8 cellular contexts compared by ENCODE assay signal in genomic region chr5:67268233-67269011, GRCh38.
DNase-seq lines count a peak whose midpoint lies in the region; ATAC-seq and FAIRE-seq lines count a peak whose summit lies in the region.

No MANE protein-coding gene starts in this region.

- peak overlapping the region; percentile 2 to 36 for H3K4me3 ChIP-seq in mucosa of rectum (ENCODE audit: low read length in 2 of 2)
- no peak overlapping the region for H3K4me3 ChIP-seq in CD4-positive, alpha-beta memory T cell (ENCODE audit: low read length in 2 of 2)

- peaks cover 0 to under 1% of the 10 kb centered on the region in 2 donors for H3K27me3 Mint-ChIP-seq in CD4-positive, alpha-beta memory T cell

- H3K27me3 ChIP-seq in mucosa of rectum (ENCODE audit: control insufficient read depth in 2 of 2, insufficient read depth in 2 of 2, low read length in 2 of 2): no peaks in the 10 kb centered on the region
- H3K27me3 ChIP-seq in CD4-positive, alpha-beta memory T cell (ENCODE audit: insufficient read depth, low read length): no peaks in the 10 kb centered on the region

- peak; percentile 83 for DNase-seq in AG20443 (ENCODE audit: low spot score)
- DNase-seq in NCI-H2227 treated with DMSO at 0.1 percent for 48 hours (lab: John Stamatoyannopoulos, UW): peak; percentile 49
- no peak for DNase-seq in epithelial cell of prostate (ENCODE audit: low read depth, low spot score)
- no peak for DNase-seq in CD4-positive, alpha-beta memory T cell
- DNase-seq in RCC 7860 (ENCODE audit: low spot score): no peak

- peaks cover 21 to 26% of the 10 kb centered on the region in 2 donors for H3K4me1 ChIP-seq in mucosa of rectum (ENCODE audit: control insufficient read depth in 2 of 2, insufficient read depth in 2 of 2, low read length in 2 of 2)
- no peaks in the 10 kb centered on the region for H3K4me1 ChIP-seq in CD4-positive, alpha-beta memory T cell (ENCODE audit: insufficient read depth, low read length)

- no peak overlapping the region for H3K27ac Mint-ChIP-seq in CD4-positive, alpha-beta memory T cell

- no peak overlapping the region for H3K4me3 Mint-ChIP-seq in CD4-positive, alpha-beta memory T cell

- H3K27ac ChIP-seq in epithelial cell of prostate (peak overlapping the region; percentile 74), mucosa of rectum (ENCODE audit: low read depth in 2 of 2, low read length in 2 of 2) (peak overlapping the region; percentile 84 to 88)
- no peak overlapping the region for H3K27ac ChIP-seq in CD4-positive, alpha-beta memory T cell (ENCODE audit: low read depth, low read length)

- POLR2A ChIA-PET in CD4-positive, alpha-beta memory T cell (lab: Charles Lee; ENCODE audit: partially characterized antibody): no interaction called here

- no peak for ATAC-seq in HG03432 (IDR thresholded peaks at IDR 0.05; ENCODE audit: unreplicated experiment)
- ATAC-seq in HG03378 (IDR thresholded peaks at IDR 0.05; ENCODE audit: unreplicated experiment): no peak

- H3K9ac ChIP-seq in mucosa of rectum (ENCODE audit: low read depth in 1 of 2, low read length in 2 of 2): no peak overlapping the region

- CTCF ChIA-PET in CD4-positive, alpha-beta memory T cell (lab: Charles Lee; ENCODE audit: partially characterized antibody): no interaction called here

- H3K4me1 Mint-ChIP-seq in CD4-positive, alpha-beta memory T cell: no peaks in the 10 kb centered on the region

- intact Hi-C loops in CD4-positive, alpha-beta memory T cell (cut with micrococcal nuclease): no loop called here

- H3K36me3 ChIP-seq in mucosa of rectum (ENCODE audit: control insufficient read depth in 2 of 2, insufficient read depth in 2 of 2, low read length in 2 of 2): no peaks in the 10 kb centered on the region
- no peaks in the 10 kb centered on the region for H3K36me3 ChIP-seq in CD4-positive, alpha-beta memory T cell (ENCODE audit: insufficient read depth, low read length)

- H3K9me3 ChIP-seq in mucosa of rectum (ENCODE audit: control insufficient read depth in 2 of 2, low read length in 2 of 2): no peaks in the 10 kb centered on the region
- H3K9me3 ChIP-seq in CD4-positive, alpha-beta memory T cell (ENCODE audit: control insufficient read depth in 1 of 2, low read length in 2 of 2): no peaks in the 10 kb centered on the region

- H3K36me3 Mint-ChIP-seq in CD4-positive, alpha-beta memory T cell: no peaks in the 10 kb centered on the region

- FAIRE-seq in RCC 7860 (lab: Jason Lieb, UNC): no peak

- peaks cover 0 to 5% (median 0%) of the 10 kb centered on the region in 8 donors for H3K9me3 Mint-ChIP-seq in CD4-positive, alpha-beta memory T cell

Comparison
In these comparisons a context has a peak if more than half of its experiments do, and no peak if none do; other contexts are left out.
1. DNase-seq: peak in AG20443 (single experiment) and NCI-H2227 treated with DMSO at 0.1 percent for 48 hours (single experiment); none in epithelial cell of prostate (single experiment), CD4-positive, alpha-beta memory T cell (0 of 5) and RCC 7860 (single experiment).
2. H3K4me3 ChIP-seq: peak in mucosa of rectum (2 of 2); none in CD4-positive, alpha-beta memory T cell (0 of 2).